In genomic region chr5:154199263-154199662, GRCh38 we compare ENCODE assay signal across 1 cellular context.
TF ChIP-seq lines count a peak whose summit lies in the region.

No MANE protein-coding gene starts in this region.

TF ChIP-seq in GM23338, 12 proteins besides CTCF, POLR2A, EP300 and RAD21 (continued from another document):
- TF ChIP-seq STAT1 (IDR thresholded peaks at IDR 0.05; ENCODE audit: unreplicated experiment) (no peak), POLR2AphosphoS5 (IDR thresholded peaks at IDR 0.05; ENCODE audit: low read depth) (no peak), JUNB (IDR thresholded peaks at IDR 0.05; ENCODE audit: unreplicated experiment) (no peak), ZNF114 (CRISPR knock-in tag; IDR thresholded peaks at IDR 0.05) (no peak), EZH2phosphoT487 (IDR thresholded peaks at IDR 0.05; ENCODE audit: unreplicated experiment) (no peak), ZNF462 (CRISPR knock-in tag; IDR thresholded peaks at IDR 0.05) (no peak), ETS1 (IDR thresholded peaks at IDR 0.05) (no peak)
